Comparison of ENCODE assay signal across 27 cellular contexts in the genomic region with DNA sequence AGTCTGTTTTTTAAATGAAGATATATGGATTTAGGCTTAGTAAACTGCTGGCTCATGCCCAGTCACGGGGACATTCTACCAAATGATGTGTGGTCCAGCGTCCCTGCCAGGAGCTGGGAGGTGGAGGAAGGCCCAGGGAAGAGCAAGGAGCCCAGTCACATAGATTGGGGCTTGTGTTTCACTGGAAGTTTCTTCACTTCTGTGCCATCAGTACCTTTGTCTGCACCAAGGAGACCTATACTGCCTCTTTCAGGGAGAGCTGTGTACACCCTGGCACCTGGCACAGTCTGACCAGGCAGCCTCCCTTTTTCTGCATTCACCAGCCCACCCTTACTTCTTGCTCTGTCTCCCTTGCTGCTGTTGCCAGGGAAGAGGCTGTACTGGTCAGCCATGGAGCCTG.
"Had no signal": no experiment of that assay in that cellular context is flagged by ENCODE, and none has a peak within 500 bp of the region (broad histone marks: within the 10 kb centered on the region; RNA-seq: fewer than 3 reads in every experiment).

No MANE protein-coding gene starts in this region.

- ATAC-seq: effector memory CD8-positive, alpha-beta T cell; left lung; lower lobe of right lung; right lobe of liver; stimulated activated naive B cell treated with anti-CD40 and anti-IgM and Interleukin-4, amounts not matched to agents 10 μg/mL and 1 μg/mL and 100 μg/mL, for 72 hours; stimulated activated naive CD8-positive, alpha-beta T cell treated with anti-CD3 and anti-CD28 coated beads, Interleukin-15, amount 100 ng/mL, for 72 hours had no signal

- H3K4me3 ChIP-seq: esophagus muscularis mucosa, left lung, lower lobe of right lung, neural progenitor cell, prostate gland, right lobe of liver, spleen, thoracic aorta, transverse colon had no signal

- FAIRE-seq: keratinocyte had no signal

- H3K27me3 ChIP-seq: esophagus muscularis mucosa, left lung, neural progenitor cell, right lobe of liver, spleen, transverse colon had no signal

- H3K9ac ChIP-seq: neural progenitor cell, parathyroid adenoma had no signal

- H3K36me3 Mint-ChIP-seq: natural killer cell treated with Interleukin-12 subunit alpha and Interleukin-12 subunit beta and Interleukin-15 and Interleukin-18, amount 100 ng/mL, for 72 hours had no signal

- H3K4me1 ChIP-seq: left lung, lower lobe of right lung, transverse colon had no signal

- H3K9me3 ChIP-seq: esophagus muscularis mucosa, left lung, lower lobe of right lung, prostate gland, right lobe of liver, spleen, thoracic aorta, transverse colon had no signal

- H3K4me1 Mint-ChIP-seq: immature natural killer cell; memory B cell; stimulated activated naive CD8-positive, alpha-beta T cell treated with anti-CD3 and anti-CD28 coated beads, Interleukin-15, amount 100 ng/mL, for 72 hours had no signal

- H3K36me3 ChIP-seq: neural progenitor cell, prostate gland, thoracic aorta had no signal

- H3K9me3 Mint-ChIP-seq: effector memory CD8-positive, alpha-beta T cell; immature natural killer cell; memory B cell; natural killer cell treated with Interleukin-12 subunit alpha and Interleukin-12 subunit beta and Interleukin-15 and Interleukin-18, amount 100 ng/mL, for 72 hours; neural progenitor cell; stimulated activated naive B cell treated with anti-CD40 and anti-IgM and Interleukin-4, amounts not matched to agents 10 μg/mL and 1 μg/mL and 100 μg/mL, for 72 hours; stimulated activated naive CD8-positive, alpha-beta T cell treated with anti-CD3 and anti-CD28 coated beads, Interleukin-15, amount 100 ng/mL, for 72 hours had no signal

- H3K27me3 Mint-ChIP-seq: effector memory CD8-positive, alpha-beta T cell; memory B cell; natural killer cell treated with Interleukin-12 subunit alpha and Interleukin-12 subunit beta and Interleukin-15 and Interleukin-18, amount 100 ng/mL, for 72 hours; stimulated activated naive B cell treated with anti-CD40 and anti-IgM and Interleukin-4, amounts not matched to agents 10 μg/mL and 1 μg/mL and 100 μg/mL, for 72 hours; stimulated activated naive CD8-positive, alpha-beta T cell treated with anti-CD3 and anti-CD28 coated beads, Interleukin-15, amount 100 ng/mL, for 72 hours had no signal

- H3K27ac ChIP-seq: epithelial cell of prostate, esophagus muscularis mucosa, left lung, lower lobe of right lung, neural progenitor cell, parathyroid adenoma, prostate gland, right lobe of liver, spleen, thoracic aorta, transverse colon had no signal

- H3K4me2 ChIP-seq: neural progenitor cell had no signal

- DNase-seq: cortex of kidney; effector memory CD8-positive, alpha-beta T cell; foreskin fibroblast; immature natural killer cell; left lung; lower lobe of right lung; midbrain; occipital lobe; retina; right lobe of liver; spleen; stimulated activated CD4-positive, alpha-beta T cell treated with anti-CD3 and anti-CD28 coated beads, Interleukin-15, amount 100 ng/mL, for 24 hours; stimulated activated CD4-positive, alpha-beta T cell treated with anti-CD3 and anti-CD28 coated beads, Interleukin-1b, Interleukin-23, amount 100 ng/mL, for 48 hours; stimulated activated CD4-positive, alpha-beta T cell treated with anti-CD3 and anti-CD28 coated beads, Interleukin-4, amount 100 ng/mL, for 24 hours; stimulated activated naive B cell treated with anti-CD40 and anti-IgM and Interleukin-4, amounts not matched to agents 10 μg/mL and 1 μg/mL and 100 μg/mL, for 72 hours; stimulated activated naive CD8-positive, alpha-beta T cell treated with anti-CD3 and anti-CD28 coated beads, Interleukin-15, amount 100 ng/mL, for 72 hours; substantia nigra; transverse colon had no signal

- H3K27ac Mint-ChIP-seq: immature natural killer cell; memory B cell; natural killer cell treated with Interleukin-12 subunit alpha and Interleukin-12 subunit beta and Interleukin-15 and Interleukin-18, amount 100 ng/mL, for 72 hours; neural progenitor cell; stimulated activated naive B cell treated with anti-CD40 and anti-IgM and Interleukin-4, amounts not matched to agents 10 μg/mL and 1 μg/mL and 100 μg/mL, for 72 hours; stimulated activated naive CD8-positive, alpha-beta T cell treated with anti-CD3 and anti-CD28 coated beads, Interleukin-15, amount 100 ng/mL, for 72 hours had no signal

- H2AFZ ChIP-seq: neural progenitor cell, parathyroid adenoma had no signal

- H3K4me3 Mint-ChIP-seq: effector memory CD8-positive, alpha-beta T cell; immature natural killer cell; memory B cell; natural killer cell treated with Interleukin-12 subunit alpha and Interleukin-12 subunit beta and Interleukin-15 and Interleukin-18, amount 100 ng/mL, for 72 hours; neural progenitor cell; stimulated activated naive B cell treated with anti-CD40 and anti-IgM and Interleukin-4, amounts not matched to agents 10 μg/mL and 1 μg/mL and 100 μg/mL, for 72 hours; stimulated activated naive CD8-positive, alpha-beta T cell treated with anti-CD3 and anti-CD28 coated beads, Interleukin-15, amount 100 ng/mL, for 72 hours had no signal
